Comparison of ENCODE assay signal across 8 cellular contexts in the genomic region with DNA sequence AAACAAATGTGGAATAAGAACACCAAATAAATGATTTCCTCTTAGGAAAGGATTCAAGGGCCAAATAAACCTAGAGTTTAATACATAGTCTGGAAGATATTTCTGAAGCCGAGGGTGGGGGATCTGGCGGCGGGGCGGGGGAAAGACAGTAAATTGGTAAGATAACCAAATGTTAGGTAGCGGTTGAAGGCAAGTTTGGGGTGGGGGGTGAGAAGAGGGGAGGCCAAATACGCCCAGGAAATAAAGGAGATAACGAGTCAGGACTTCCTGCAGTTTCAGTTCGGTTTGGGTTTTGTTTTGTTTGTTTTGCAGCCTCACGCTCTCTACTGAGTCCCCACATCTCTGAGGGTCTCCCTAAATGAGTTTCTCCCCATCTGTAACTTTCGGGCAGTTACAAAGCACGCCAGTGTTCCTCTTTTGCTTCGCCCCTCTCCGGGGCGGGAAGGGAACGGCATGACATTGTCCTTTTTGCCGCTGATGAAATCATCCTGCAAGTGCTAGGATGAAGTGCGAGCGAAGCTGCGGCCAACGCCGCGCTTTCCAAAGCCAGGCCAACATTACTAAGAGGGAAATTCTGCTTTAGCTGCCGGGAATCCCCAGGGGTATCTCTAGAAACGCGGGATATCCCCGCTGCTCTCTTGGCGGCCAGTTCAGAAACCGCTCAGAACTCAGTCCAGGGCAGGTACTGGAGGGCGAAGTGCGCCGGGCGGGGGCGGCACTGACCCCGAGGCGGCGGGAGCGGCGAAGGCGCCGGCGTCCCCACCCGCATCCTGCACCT. TPM values are rescaled to one million over a fixed set of nuclear protein-coding genes. Genes with fewer than 3 reads are reported as not detected.
DNase-seq lines count a peak whose midpoint lies in the region; ATAC-seq and TF ChIP-seq lines count a peak whose summit lies in the region.

No MANE protein-coding gene starts in this region.

- peaks cover 0 to 56% (median 28%) of the 10 kb centered on the region in 45 donors for H3K27me3 ChIP-seq in dorsolateral prefrontal cortex
- no peaks in the 10 kb centered on the region for H3K27me3 ChIP-seq in lower lobe of right lung (ENCODE audit: low read depth)

- H3K9me3 ChIP-seq in lower lobe of right lung = no peaks in the 10 kb centered on the region

- DNase-seq in NCI-H748 (lab: John Stamatoyannopoulos, UW; ENCODE audit: unreplicated experiment) (peak; percentile 65), NCI-H748 treated with DMSO at 0.1 percent for 48 hours (lab: John Stamatoyannopoulos, UW) (no peak), NCI-H2107 treated with DMSO at 0.1 percent for 48 hours (lab: John Stamatoyannopoulos, UW; ENCODE audit: unreplicated experiment) (peak; percentile 46), dorsolateral prefrontal cortex (peak in 2 of 10 donors; percentile 5 to 8), lower lobe of right lung (peak; percentile 76)
- DNase-seq in activated CD4-positive, alpha-beta T cell treated with anti-CD3 and anti-CD28 coated beads for 4 hours = peak; percentile 44 to 50
- peak; percentile 45 for DNase-seq in stimulated activated CD8-positive, alpha-beta memory T cell treated with anti-CD3 and anti-CD28 coated beads, Interleukin-12 subunit alpha, Interleukin-12 subunit beta, amount 100 ng/mL, for 24 hours (ENCODE audit: extremely low read depth)

- H3K4me3 ChIP-seq in dorsolateral prefrontal cortex = peak overlapping the region; percentile 36 to 77 (median 62)
- peak overlapping the region; percentile 82 for H3K4me3 ChIP-seq in lower lobe of right lung

- intact Hi-C loops in dorsolateral prefrontal cortex (cut with DNase I) (loop anchor here in 1 of 2 donors (2.0 kb wide), 1 partner anchor 169 kb away; no protein-coding TSS in a partner anchor), lower lobe of right lung (cut with DNase I) (no loop called here)

- peaks cover 29% of the 10 kb centered on the region for H3K4me1 ChIP-seq in lower lobe of right lung

- H3K36me3 ChIP-seq in lower lobe of right lung = no peaks in the 10 kb centered on the region

- TF ChIP-seq CTCF in dorsolateral prefrontal cortex (IDR thresholded peaks at IDR 0.05 in 54 of 56, conservative IDR thresholded peaks at IDR 0.05 in 2 of 56; ENCODE audit: low read depth in 1 of 56, partially characterized antibody in 56 of 56) (no peak), lower lobe of right lung (IDR thresholded peaks at IDR 0.05) (no peak)

- peak; percentile 53 for ATAC-seq in HG02884 (IDR thresholded peaks at IDR 0.05; ENCODE audit: unreplicated experiment)
- ATAC-seq in lower lobe of right lung = peak; percentile 69 to 78

- H3K27ac ChIP-seq in dorsolateral prefrontal cortex (peak overlapping the region in 15 of 59 donors; percentile 4 to 81 (median 31)), lower lobe of right lung (peak overlapping the region; percentile 85)

RNA-seq across cellular contexts. Expression of a gene that starts 0.8 kb away (rescaled TPM):
- total RNA-seq in dorsolateral prefrontal cortex (10 to 100 TPM in 6 of 120 experiments, 1 to 10 TPM in 114; 1.3 to 15.2 (median 3.3) TPM), lower lobe of right lung (44.8 TPM)
